2 cellular contexts compared by ENCODE assay signal in genomic region chr11:46981429-46981828, GRCh38.
TF ChIP-seq lines count a peak whose summit lies in the region.

No MANE protein-coding gene starts in this region.

TF ChIP-seq in liver, 16 proteins besides CTCF, POLR2A, EP300 and RAD21 (continued from another document):
- no peak for TF ChIP-seq REST (IDR thresholded peaks at IDR 0.05)
- no peak for TF ChIP-seq RXRA (IDR thresholded peaks at IDR 0.05)
- no peak for TF ChIP-seq MAX (IDR thresholded peaks at IDR 0.05)

TF ChIP-seq in HepG2, 621 proteins besides CTCF, POLR2A, EP300 and RAD21 (continued from another document):
- TF ChIP-seq ZBTB49 (CRISPR knock-in tag; IDR thresholded peaks at IDR 0.05; ENCODE audit: borderline replicate concordance) (no peak), FIP1L1 (IDR thresholded peaks at IDR 0.05; ENCODE audit: borderline replicate concordance, insufficient read depth, low read depth, low read length) (no peak), ZFYVE20 (CRISPR knock-in tag; IDR thresholded peaks at IDR 0.05; ENCODE audit: borderline replicate concordance, low read depth) (no peak), PAWR (CRISPR knock-in tag; IDR thresholded peaks at IDR 0.05; ENCODE audit: borderline replicate concordance) (no peak), ZNF550 (CRISPR knock-in tag; IDR thresholded peaks at IDR 0.05; ENCODE audit: borderline replicate concordance) (no peak), ZNF75D (CRISPR knock-in tag; IDR thresholded peaks at IDR 0.05; ENCODE audit: borderline replicate concordance) (no peak), SIX1 (CRISPR knock-in tag; IDR thresholded peaks at IDR 0.05; ENCODE audit: borderline replicate concordance) (no peak), SP1 (IDR thresholded peaks at IDR 0.05) (no peak), SP1 (CRISPR knock-in tag; IDR thresholded peaks at IDR 0.05) (no peak), ZFAT (CRISPR knock-in tag; conservative IDR thresholded peaks at IDR 0.05) (no peak), ZMYM4 (CRISPR knock-in tag; IDR thresholded peaks at IDR 0.05) (no peak), ZNF430 (CRISPR knock-in tag; IDR thresholded peaks at IDR 0.05) (no peak), ZNF674 (CRISPR knock-in tag; IDR thresholded peaks at IDR 0.05; ENCODE audit: low read depth) (no peak), RERE (CRISPR knock-in tag; IDR thresholded peaks at IDR 0.05; ENCODE audit: low read depth) (no peak), BORCS8-MEF2B (CRISPR knock-in tag; IDR thresholded peaks at IDR 0.05) (no peak), GFI1 (CRISPR knock-in tag; IDR thresholded peaks at IDR 0.05; ENCODE audit: borderline replicate concordance) (no peak)
